In the genomic region with DNA sequence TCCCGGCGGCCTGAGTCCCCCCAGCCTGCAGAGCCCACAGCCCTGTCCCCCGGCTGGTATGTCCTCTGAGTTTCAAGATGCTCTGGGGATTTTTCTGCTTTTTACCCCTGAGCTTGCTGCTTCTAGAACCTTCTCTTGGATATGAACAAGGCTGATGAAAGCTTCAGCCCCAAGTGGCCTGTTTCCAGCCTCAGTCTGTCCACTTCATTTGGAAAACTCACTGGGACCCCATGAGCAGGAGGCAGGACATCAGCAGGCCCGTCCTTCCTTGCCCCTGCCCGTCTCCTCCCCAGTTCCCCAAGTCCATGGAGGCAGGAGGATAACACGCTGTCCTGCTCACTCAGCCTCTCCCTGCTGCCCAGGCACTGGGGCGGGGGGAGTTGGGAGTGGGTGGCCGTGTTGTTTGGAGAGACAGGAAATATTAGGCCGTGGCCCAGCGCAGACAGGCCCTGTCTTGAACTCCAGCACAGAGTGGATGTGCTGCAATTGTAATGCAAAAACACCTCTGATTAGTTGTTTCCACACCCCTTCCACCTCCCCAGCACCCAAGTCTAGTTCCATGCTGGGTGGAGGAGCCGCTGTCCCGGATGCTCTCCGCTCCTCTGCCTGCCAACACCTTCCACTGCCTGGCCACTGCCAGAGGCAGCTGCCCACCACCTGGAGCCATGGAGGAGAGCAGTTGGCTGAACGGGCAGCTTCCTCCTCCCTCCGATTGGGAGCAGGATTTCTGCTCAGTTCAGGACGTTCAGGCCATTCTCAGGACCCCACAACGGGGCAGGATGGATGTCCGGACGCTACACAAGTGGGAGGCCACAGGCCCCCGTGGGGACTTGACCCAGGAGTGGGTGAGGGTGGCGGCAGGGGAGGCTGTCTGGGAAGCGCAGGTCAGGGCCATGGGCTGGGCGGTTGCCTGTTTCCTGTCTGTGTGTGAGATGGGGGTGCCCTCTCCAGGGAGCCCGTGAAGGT, we compare ENCODE assay signal across 10 cellular contexts.
DNase-seq lines count a peak whose midpoint lies in the region; ATAC-seq and TF ChIP-seq lines count a peak whose summit lies in the region.
"Had no signal": no experiment of that assay in that cellular context is flagged by ENCODE, and none has a peak within 500 bp of the region (broad histone marks: within the 10 kb centered on the region; RNA-seq: fewer than 3 reads in every experiment).

No MANE protein-coding gene starts in this region.

- H3K36me3 ChIP-seq in BLaER1 = no peaks in the 10 kb centered on the region

- H3K27ac Mint-ChIP-seq in activated CD8-positive, alpha-beta T cell treated with anti-CD3 and anti-CD28 coated beads, Interleukin-2, amount 10 ng/mL, durations not matched to agents 7 days and 5 days = no peak overlapping the region

- peak overlapping the region; percentile 94 for H3K4me2 ChIP-seq in BLaER1

- no peaks in the 10 kb centered on the region for H3K36me3 Mint-ChIP-seq in activated CD8-positive, alpha-beta T cell treated with anti-CD3 and anti-CD28 coated beads, Interleukin-2, amount 10 ng/mL, durations not matched to agents 7 days and 5 days (ENCODE audit: low read depth)

- H3K9me3 ChIP-seq in BLaER1 = no peaks in the 10 kb centered on the region

- ATAC-seq in omental fat pad (ENCODE audit: low FRiP score) (peak; percentile 27), HG03095 (IDR thresholded peaks at IDR 0.05; ENCODE audit: unreplicated experiment) (no peak), GM19351 (IDR thresholded peaks at IDR 0.05; ENCODE audit: unreplicated experiment) (no peak), HG03520 (IDR thresholded peaks at IDR 0.05; ENCODE audit: unreplicated experiment) (no peak)
- no peak for ATAC-seq in activated CD8-positive, alpha-beta T cell treated with anti-CD3 and anti-CD28 coated beads, Interleukin-2, amount 10 ng/mL, durations not matched to agents 7 days and 5 days

- H3K27ac ChIP-seq in BLaER1 = peak overlapping the region; percentile 77

- DNase-seq in NCI-H1092 treated with DMSO at 0.1 percent for 48 hours (lab: John Stamatoyannopoulos, UW) (peak; percentile 68), fibroblast of pulmonary artery (ENCODE audit: low read depth) (peak; percentile 31), omental fat pad (ENCODE audit: low spot score) (no peak)
- no peak for DNase-seq in activated CD8-positive, alpha-beta T cell treated with anti-CD3 and anti-CD28 coated beads, Interleukin-2, amount 10 ng/mL, durations not matched to agents 7 days and 5 days
- DNase-seq: stimulated activated CD4-positive, alpha-beta T cell treated with anti-CD3 and anti-CD28 coated beads, Interleukin-12 subunit alpha, Interleukin-12 subunit beta, amount 100 ng/mL, for 4 hours had no signal

- H3K4me1 Mint-ChIP-seq in activated CD8-positive, alpha-beta T cell treated with anti-CD3 and anti-CD28 coated beads, Interleukin-2, amount 10 ng/mL, durations not matched to agents 7 days and 5 days (ENCODE audit: low read depth) = no peaks in the 10 kb centered on the region
- H3K4me1 Mint-ChIP-seq: central memory CD8-positive, alpha-beta T cell had no signal

- TF ChIP-seq CTCF in fibroblast of pulmonary artery (IDR thresholded peaks at IDR 0.05; ENCODE audit: low read length, missing control alignments) (no peak), omental fat pad (IDR thresholded peaks at IDR 0.05) (no peak)

- H3K9ac ChIP-seq in BLaER1 = peak overlapping the region; percentile 61

- no peaks in the 10 kb centered on the region for H3K27me3 Mint-ChIP-seq in activated CD8-positive, alpha-beta T cell treated with anti-CD3 and anti-CD28 coated beads, Interleukin-2, amount 10 ng/mL, durations not matched to agents 7 days and 5 days (ENCODE audit: low read depth)
- H3K27me3 Mint-ChIP-seq: central memory CD8-positive, alpha-beta T cell had no signal

- H3K4me1 ChIP-seq in BLaER1 = peaks cover 99% of the 10 kb centered on the region

- peaks cover 15% of the 10 kb centered on the region; the same call in 1 of the 2 replicates for H4K20me1 ChIP-seq in BLaER1

- H3K4me3 ChIP-seq in BLaER1 (0 out of 2 replicates have a peak overlapping the region, but pooled peaks have one; percentile 25), fibroblast of pulmonary artery (replicated peaks; ENCODE audit: low read depth, low read length) (no peak overlapping the region)

- no peak overlapping the region for H3K4me3 Mint-ChIP-seq in activated CD8-positive, alpha-beta T cell treated with anti-CD3 and anti-CD28 coated beads, Interleukin-2, amount 10 ng/mL, durations not matched to agents 7 days and 5 days
- H3K4me3 Mint-ChIP-seq: central memory CD8-positive, alpha-beta T cell had no signal

- no peaks in the 10 kb centered on the region for H3K27me3 ChIP-seq in BLaER1

- H3K9me3 Mint-ChIP-seq in activated CD8-positive, alpha-beta T cell treated with anti-CD3 and anti-CD28 coated beads, Interleukin-2, amount 10 ng/mL, durations not matched to agents 7 days and 5 days (ENCODE audit: insufficient read depth) = no peaks in the 10 kb centered on the region
- H3K9me3 Mint-ChIP-seq: central memory CD8-positive, alpha-beta T cell had no signal

- POLR2A ChIA-PET in activated CD8-positive, alpha-beta T cell treated with anti-CD3 and anti-CD28 coated beads, Interleukin-2, amount 10 ng/mL, durations not matched to agents 7 days and 5 days (lab: Charles Lee) = no interaction called here

- CTCF ChIA-PET in activated CD8-positive, alpha-beta T cell treated with anti-CD3 and anti-CD28 coated beads, Interleukin-2, amount 10 ng/mL, durations not matched to agents 7 days and 5 days (lab: Charles Lee) = interaction anchor here (1.5 kb wide), 1 partner anchor 219 kb away, joined by 5 read pairs; no protein-coding TSS in a partner anchor

Comparison
In these comparisons a context has a peak if more than half of its experiments do, and no peak if none do; other contexts are left out.
1. DNase-seq: peak in NCI-H1092 treated with DMSO at 0.1 percent for 48 hours (single experiment) and fibroblast of pulmonary artery (single experiment); none in omental fat pad (single experiment) and activated CD8-positive, alpha-beta T cell treated with anti-CD3 and anti-CD28 coated beads, Interleukin-2, amount 10 ng/mL, durations not matched to agents 7 days and 5 days (single experiment).